ENCODE assay signal across 9 cellular contexts in the genomic region with DNA sequence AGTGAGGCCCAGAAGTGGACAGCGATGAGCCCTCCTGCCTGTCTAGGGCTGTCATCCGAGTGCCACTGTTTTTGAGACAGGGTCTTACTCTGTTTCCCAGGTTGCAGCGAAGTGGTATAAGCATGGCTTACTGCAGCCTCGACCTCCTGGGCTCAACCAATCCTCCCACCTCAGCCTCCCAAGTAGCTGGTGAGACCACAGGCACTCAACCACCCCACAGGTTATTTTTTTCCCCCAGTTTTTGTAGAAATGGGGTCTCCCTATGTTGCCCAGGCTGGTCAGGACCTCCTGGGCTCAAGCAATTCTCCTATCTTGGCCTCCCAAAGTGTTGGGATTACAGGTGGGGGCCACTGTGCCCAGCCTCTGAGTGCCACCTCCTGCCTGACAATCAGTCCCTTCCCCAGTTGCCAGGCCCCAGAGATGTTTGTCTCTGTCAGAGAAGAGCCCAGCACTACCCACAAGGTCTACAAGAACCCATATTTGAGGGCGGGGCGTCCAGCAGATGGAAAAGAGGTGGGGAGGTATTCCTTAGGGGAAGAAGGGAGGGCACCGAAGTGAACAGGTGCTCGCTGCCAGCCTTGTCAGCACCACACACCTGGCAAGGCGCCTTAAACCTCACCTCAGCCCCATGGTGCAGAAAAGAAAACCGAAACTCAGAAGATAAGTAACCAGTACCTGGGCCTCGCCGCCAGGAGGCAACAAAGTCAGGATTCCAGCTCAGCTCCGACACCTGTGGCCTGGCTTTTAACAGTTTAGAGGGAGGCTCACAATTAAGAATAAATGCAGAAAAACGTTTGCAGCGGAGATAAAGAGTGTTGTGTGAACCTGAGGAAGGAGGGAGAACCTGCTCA.
DNase-seq lines count a peak whose midpoint lies in the region; ATAC-seq and TF ChIP-seq lines count a peak whose summit lies in the region.
"Had no signal": no experiment of that assay in that cellular context is flagged by ENCODE, and none has a peak within 500 bp of the region (broad histone marks: within the 10 kb centered on the region; RNA-seq: fewer than 3 reads in every experiment).

No MANE protein-coding gene starts in this region.

- no peak for ATAC-seq in HG03159 (IDR thresholded peaks at IDR 0.05; ENCODE audit: unreplicated experiment)
- no peak for ATAC-seq in HG02623 (IDR thresholded peaks at IDR 0.05; ENCODE audit: unreplicated experiment)
- ATAC-seq in left ventricle myocardium superior: no peak

- H3K79me2 ChIP-seq in KMS-11 (ENCODE audit: insufficient read depth, low read depth): no peaks in the 10 kb centered on the region

- peaks cover 3% of the 10 kb centered on the region for H3K27me3 Mint-ChIP-seq in nephron (ENCODE audit: low read depth)

- peak overlapping the region in 1 of 3 experiments; percentile 2 for H3K4me3 Mint-ChIP-seq in nephron

- peak overlapping the region; percentile 52 for H3K4me2 ChIP-seq in KMS-11

- peak; percentile 14 for TF ChIP-seq CTCF in GM10266 (IDR thresholded peaks at IDR 0.05; ENCODE audit: control insufficient read depth, insufficient read depth, low read depth, missing control alignments)
- peak; percentile 94 for TF ChIP-seq CTCF in KMS-11 (conservative IDR thresholded peaks at IDR 0.05; ENCODE audit: low read depth, low read length)
- peak; percentile 18 for TF ChIP-seq CTCF in astrocyte of the spinal cord (IDR thresholded peaks at IDR 0.05; ENCODE audit: low read depth, low read length)
- peak in 2 of 3 experiments; percentile 25 to 46 for TF ChIP-seq CTCF in nephron (IDR thresholded peaks at IDR 0.05; ENCODE audit: unreplicated experiment in 3 of 3)

- no peaks in the 10 kb centered on the region for H3K36me3 Mint-ChIP-seq in nephron (ENCODE audit: low read depth)

- H3K27ac ChIP-seq in KMS-11: peak overlapping the region; percentile 28

- H3K36me3 ChIP-seq in KMS-11 (ENCODE audit: insufficient read depth): no peaks in the 10 kb centered on the region

- no peak overlapping the region for H3K27ac Mint-ChIP-seq in nephron

- H3K9me3 Mint-ChIP-seq in nephron: no peaks in the 10 kb centered on the region

- in situ Hi-C loops in astrocyte of the spinal cord (cut with HindIII; ENCODE audit: low sequenced_read_pairs): loop anchor here (25.0 kb wide), 1 partner anchor 325 kb away; no protein-coding TSS in a partner anchor

- no peaks in the 10 kb centered on the region for H4K20me1 ChIP-seq in KMS-11 (ENCODE audit: insufficient read depth)

- H3K4me1 Mint-ChIP-seq in nephron: peaks cover 5% of the 10 kb centered on the region

- H3K4me3 ChIP-seq in KMS-11 (IDR thresholded peaks at IDR 0.05; ENCODE audit: insufficient read depth, low read depth, low read length) (no peak overlapping the region), astrocyte of the spinal cord (ENCODE audit: low read depth, low read length) (no peak overlapping the region)

- intact Hi-C loops in left ventricle myocardium superior (cut with micrococcal nuclease): no loop called here

- no peaks in the 10 kb centered on the region for H3K27me3 ChIP-seq in KMS-11 (ENCODE audit: insufficient read depth, low read depth)

- H2AFZ ChIP-seq in KMS-11 (ENCODE audit: low read depth): peak overlapping the region; percentile 79

- H3K4me1 ChIP-seq in KMS-11 (ENCODE audit: low read depth, poor library complexity, severe bottlenecking): peaks cover 17% of the 10 kb centered on the region

- peak; percentile 23 for DNase-seq in GM10266 (ENCODE audit: extremely low spot score)
- DNase-seq in astrocyte of the spinal cord (ENCODE audit: low read depth, low spot score): no peak
- no peak for DNase-seq in left ventricle myocardium superior
- DNase-seq in glomerular visceral epithelial cell (ENCODE audit: extremely low spot score): no peak
- DNase-seq: NCI-H226 had no signal

- H3K9ac ChIP-seq in KMS-11: peak overlapping the region; percentile 36; the same call in 1 of the 2 replicates

Comparison
In these comparisons a context has a peak if more than half of its experiments do, and no peak if none do; other contexts are left out.
1. CTCF ChIP-seq: peak in every context shown above with its lines; median percentile 94 in KMS-11; 36 in nephron; 18 in astrocyte of the spinal cord; 14 in GM10266.